8 cellular contexts compared by ENCODE assay signal in the genomic region with DNA sequence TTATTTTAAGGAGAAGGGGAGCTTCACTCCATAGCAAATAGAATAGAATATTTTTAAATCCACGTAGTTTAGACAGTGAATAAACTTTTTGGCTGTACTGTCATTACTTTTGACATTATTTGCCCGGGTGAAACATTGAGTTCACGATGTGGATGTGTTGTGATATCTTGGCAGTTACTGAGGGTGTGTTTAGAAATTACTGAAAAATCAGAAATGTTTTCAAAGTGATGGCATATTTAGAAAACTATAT. TPM values are rescaled to one million over a fixed set of nuclear protein-coding genes. Genes with fewer than 3 reads are reported as not detected.
DNase-seq lines count a peak whose midpoint lies in the region; ATAC-seq and TF ChIP-seq lines count a peak whose summit lies in the region.

No MANE protein-coding gene starts in this region.

- H3K9me3 Mint-ChIP-seq in T-cell: no peaks in the 10 kb centered on the region

- WGBS in sigmoid colon, 2 donors: 11 to 30% methylated on average over 3 of the region's 3 CpGs

- intact Hi-C loops in sigmoid colon (cut with DNase I): no loop called here

- peaks cover 0 to 2% (median 0%) of the 10 kb centered on the region in 4 donors for H3K36me3 ChIP-seq in sigmoid colon

- TF ChIP-seq CTCF in fibroblast of mammary gland (conservative IDR thresholded peaks at IDR 0.05; ENCODE audit: control insufficient read depth, insufficient read depth, low read depth, low read length) (no peak), sigmoid colon (IDR thresholded peaks at IDR 0.05) (no peak)

- no peaks in the 10 kb centered on the region for H3K27me3 ChIP-seq in sigmoid colon

- POLR2A ChIA-PET in T-cell (lab: Charles Lee): interaction anchor here in 1 of 2 donors (1.4 to 1.5 kb wide), 2 partner anchors 122 to 124 kb away, joined by 4 to 6 read pairs; no protein-coding TSS in a partner anchor

- no peak for TF ChIP-seq EP300 in sigmoid colon (IDR thresholded peaks at IDR 0.05)

- CTCF ChIA-PET in T-cell (lab: Charles Lee): interaction anchor here (0.8 to 2.9 kb wide), 5 partner anchors 9 to 124 kb away, joined by 3 to 31 read pairs (median 5); a partner anchor contains a TSS

- DNase-seq in T-cell (no peak), fibroblast of mammary gland (ENCODE audit: low read depth) (no peak), sigmoid colon (no peak), CD1c-positive myeloid dendritic cell (ENCODE audit: extremely low spot score) (no peak), glomerular visceral epithelial cell (ENCODE audit: extremely low spot score) (no peak), NCI-H526 (lab: John Stamatoyannopoulos, UW) (no peak)
- no peak for DNase-seq in stimulated activated CD4-positive, alpha-beta T cell treated with anti-CD3 and anti-CD28 coated beads, Interleukin-2, amount 100 ng/mL, for 24 hours

- H3K36me3 Mint-ChIP-seq in T-cell: peaks cover 6% of the 10 kb centered on the region

- H3K27ac ChIP-seq in sigmoid colon: peak overlapping the region; percentile 86 to 90 (median 88)

- no peaks in the 10 kb centered on the region for H3K9me3 ChIP-seq in sigmoid colon

- H3K4me3 ChIP-seq in GM08714 (ENCODE audit: low read length): peak overlapping the region; percentile 77
- peak overlapping the region; percentile 97 for H3K4me3 ChIP-seq in fibroblast of mammary gland (ENCODE audit: control insufficient read depth, low read depth, low read length)
- peak overlapping the region; percentile 86 to 96 (median 88) for H3K4me3 ChIP-seq in sigmoid colon

- H3K4me1 ChIP-seq in sigmoid colon: peaks cover 0 to 26% (median 15%) of the 10 kb centered on the region in 4 donors

- H3K4me1 Mint-ChIP-seq in T-cell: peaks cover 31 to 42% (median 36%) of the 10 kb centered on the region in 3 donors

- H3K27me3 Mint-ChIP-seq in T-cell: no peaks in the 10 kb centered on the region

- TF ChIP-seq POLR2A in sigmoid colon (IDR thresholded peaks at IDR 0.05): no peak

- H3K27ac Mint-ChIP-seq in T-cell: peak overlapping the region; percentile 91 to 99

- peak overlapping the region; percentile 90 to 100 (median 92) for H3K4me3 Mint-ChIP-seq in T-cell

- no peak for ATAC-seq in T-cell (replicated peaks in 1 of 4)

RNA-seq across cellular contexts. Expression of a gene that starts 0.8 kb away (rescaled TPM):
- 10 to 100 TPM; 16.1 to 36.2 (median 34.5) TPM for total RNA-seq in T-cell
- 10 to 100 TPM; 19.9 to 53.2 (median 21.3) TPM for total RNA-seq in sigmoid colon
- 10 to 100 TPM; 11.8 to 28.6 (median 16.8) TPM for polyA plus RNA-seq in sigmoid colon
